ENCODE assay signal across 38 cellular contexts in genomic region chr1:168375901-168376300, GRCh38.
"Had no signal": no experiment of that assay in that cellular context is flagged by ENCODE, and none has a peak within 500 bp of the region (broad histone marks: within the 10 kb centered on the region; RNA-seq: fewer than 3 reads in every experiment).

No MANE protein-coding gene starts in this region.

- H3K4me3 ChIP-seq: ascending aorta, cardiac muscle cell had no signal

- H3K27me3 Mint-ChIP-seq: activated CD4-positive, alpha-beta memory T cell treated with anti-CD3 and anti-CD28 coated beads, Interleukin-2, amount 10 ng/mL, durations not matched to agents 7 days and 5 days; activated CD4-positive, alpha-beta T cell treated with anti-CD3 and anti-CD28 coated beads for 36 hours; activated CD4-positive, alpha-beta T cell treated with anti-CD3 and anti-CD28 coated beads, Interleukin-2, amount 10 ng/mL, durations not matched to agents 7 days and 5 days; activated CD8-positive, alpha-beta memory T cell treated with anti-CD3 and anti-CD28 coated beads, Interleukin-2, amount 10 ng/mL, durations not matched to agents 7 days and 5 days; activated naive CD4-positive, alpha-beta T cell treated with anti-CD3 and anti-CD28 coated beads, Interleukin-2, amount 50 U/mL, for 24 hours; activated naive CD8-positive, alpha-beta T cell; activated naive CD8-positive, alpha-beta T cell treated with anti-CD3 and anti-CD28 coated beads, Interleukin-2, amount 50 U/mL, for 24 hours; activated T-cell treated with anti-CD3 and anti-CD28 coated beads, Interleukin-2, amount 50 U/mL, for 24 hours; central memory CD8-positive, alpha-beta T cell had no signal

- H3K27ac ChIP-seq: ascending aorta, cardiac muscle cell, VCaP had no signal

- H3K27ac Mint-ChIP-seq: activated CD4-positive, alpha-beta memory T cell treated with anti-CD3 and anti-CD28 coated beads, Interleukin-2, amount 10 ng/mL, durations not matched to agents 7 days and 5 days; activated CD4-positive, alpha-beta T cell treated with anti-CD3 and anti-CD28 coated beads for 36 hours; activated CD4-positive, alpha-beta T cell treated with anti-CD3 and anti-CD28 coated beads, Interleukin-2, amount 10 ng/mL, durations not matched to agents 7 days and 5 days; activated CD8-positive, alpha-beta memory T cell treated with anti-CD3 and anti-CD28 coated beads, Interleukin-2, amount 10 ng/mL, durations not matched to agents 7 days and 5 days; activated CD8-positive, alpha-beta T cell treated with anti-CD3 and anti-CD28 coated beads, Interleukin-2, amount 10 ng/mL, durations not matched to agents 7 days and 5 days; activated naive CD4-positive, alpha-beta T cell treated with anti-CD3 and anti-CD28 coated beads, Interleukin-2, amount 10 ng/mL, durations not matched to agents 7 days and 5 days; activated naive CD8-positive, alpha-beta T cell; activated naive CD8-positive, alpha-beta T cell treated with anti-CD3 and anti-CD28 coated beads, Interleukin-2, amount 10 ng/mL, durations not matched to agents 7 days and 5 days; activated naive CD8-positive, alpha-beta T cell treated with anti-CD3 and anti-CD28 coated beads, Interleukin-2, amount 50 U/mL, for 24 hours; activated T-cell treated with anti-CD3 and anti-CD28 coated beads, Interleukin-2, amount 50 U/mL, for 24 hours; activated T-helper 2 cell treated with anti-CD3 and anti-CD28 coated beads, Interferon-gamma antibody, Interleukin-2, Interleukin-4, amounts not matched to agents 10 μg/mL and 5 μg/mL and 100 μg/mL, durations not matched to agents 14 hours and 24 hours and 36 hours; brain; T-helper 2 cell treated with Interferon-gamma antibody and Interleukin-4, amounts not matched to agents 5 μg/mL and 100 μg/mL, for 36 hours; WTC11 had no signal

- H3K9me3 ChIP-seq: ascending aorta had no signal

- H3K4me1 ChIP-seq: ascending aorta had no signal

- H3K4me1 Mint-ChIP-seq: activated CD4-positive, alpha-beta memory T cell treated with anti-CD3 and anti-CD28 coated beads, Interleukin-2, amount 10 ng/mL, durations not matched to agents 7 days and 5 days; activated CD4-positive, alpha-beta T cell treated with anti-CD3 and anti-CD28 coated beads for 36 hours; activated CD4-positive, alpha-beta T cell treated with anti-CD3 and anti-CD28 coated beads, Interleukin-2, amount 10 ng/mL, durations not matched to agents 7 days and 5 days; activated CD8-positive, alpha-beta memory T cell treated with anti-CD3 and anti-CD28 coated beads, Interleukin-2, amount 10 ng/mL, durations not matched to agents 7 days and 5 days; activated naive CD4-positive, alpha-beta T cell treated with anti-CD3 and anti-CD28 coated beads, Interleukin-2, amount 10 ng/mL, durations not matched to agents 7 days and 5 days; activated naive CD4-positive, alpha-beta T cell treated with anti-CD3 and anti-CD28 coated beads, Interleukin-2, amount 50 U/mL, for 24 hours; activated naive CD8-positive, alpha-beta T cell treated with anti-CD3 and anti-CD28 coated beads, Interleukin-2, amount 10 ng/mL, durations not matched to agents 7 days and 5 days; activated naive CD8-positive, alpha-beta T cell treated with anti-CD3 and anti-CD28 coated beads, Interleukin-2, amount 50 U/mL, for 24 hours; brain; WTC11 had no signal

- ATAC-seq: activated CD4-positive, alpha-beta T cell treated with anti-CD3 and anti-CD28 coated beads for 36 hours; activated CD4-positive, CD25-positive, alpha-beta regulatory T cell treated with anti-CD3 and anti-CD28 coated beads, Interleukin-2, amount 50 U/mL, for 24 hours; activated CD8-positive, alpha-beta memory T cell treated with anti-CD3 and anti-CD28 coated beads, Interleukin-2, amount 10 ng/mL, durations not matched to agents 7 days and 5 days; activated CD8-positive, alpha-beta T cell treated with anti-CD3 and anti-CD28 coated beads, Interleukin-2, amount 10 ng/mL, durations not matched to agents 7 days and 5 days; activated naive CD8-positive, alpha-beta T cell treated with anti-CD3 and anti-CD28 coated beads, Interleukin-2, amount 50 U/mL, for 24 hours; WTC11 had no signal

- H3K36me3 ChIP-seq: ascending aorta, cardiac muscle cell had no signal

- H3K36me3 Mint-ChIP-seq: activated naive CD4-positive, alpha-beta T cell treated with anti-CD3 and anti-CD28 coated beads, Interleukin-2, amount 10 ng/mL, durations not matched to agents 7 days and 5 days; activated naive CD8-positive, alpha-beta T cell; activated naive CD8-positive, alpha-beta T cell treated with anti-CD3 and anti-CD28 coated beads, Interleukin-2, amount 10 ng/mL, durations not matched to agents 7 days and 5 days; brain; WTC11 had no signal

- DNase-seq: activated CD4-positive, alpha-beta memory T cell treated with anti-CD3 and anti-CD28 coated beads, Interleukin-2, amount 10 ng/mL, durations not matched to agents 7 days and 5 days; activated CD4-positive, alpha-beta T cell treated with anti-CD3 and anti-CD28 coated beads for 1 hour; activated CD4-positive, alpha-beta T cell treated with anti-CD3 and anti-CD28 coated beads for 36 hours; activated CD4-positive, alpha-beta T cell treated with anti-CD3 and anti-CD28 coated beads for 48 hours; activated CD4-positive, alpha-beta T cell treated with anti-CD3 and anti-CD28 coated beads, Interleukin-2, amount 10 ng/mL, durations not matched to agents 7 days and 5 days; activated CD4-positive, alpha-beta T cell treated with anti-CD3 and anti-CD28 coated beads, Interleukin-2, amount 50 U/mL, for 48 hours; activated CD4-positive, CD25-positive, alpha-beta regulatory T cell; activated CD8-positive, alpha-beta memory T cell treated with anti-CD3 and anti-CD28 coated beads for 24 hours; activated CD8-positive, alpha-beta memory T cell treated with anti-CD3 and anti-CD28 coated beads, Interleukin-2, amount 10 ng/mL, durations not matched to agents 7 days and 5 days; activated CD8-positive, alpha-beta memory T cell treated with anti-CD3 and anti-CD28 coated beads, Interleukin-2, amount 50 U/mL, for 48 hours; activated CD8-positive, alpha-beta T cell treated with anti-CD3 and anti-CD28 coated beads, Interleukin-2, amount 10 ng/mL, durations not matched to agents 7 days and 5 days; activated effector memory CD4-positive, alpha-beta T cell treated with Interleukin-2 at 50 U/mL for 16 hours; activated gamma-delta T cell; activated naive CD4-positive, alpha-beta T cell treated with anti-CD3 and anti-CD28 coated beads, Interleukin-2, amount 10 ng/mL, durations not matched to agents 7 days and 5 days; activated naive CD4-positive, alpha-beta T cell treated with Interleukin-2 at 50 U/mL for 16 hours; activated naive CD8-positive, alpha-beta T cell treated with anti-CD3 and anti-CD28 coated beads, Interleukin-2, amount 10 ng/mL, durations not matched to agents 7 days and 5 days; activated naive CD8-positive, alpha-beta T cell treated with anti-CD3 and anti-CD28 coated beads, Interleukin-2, amount 50 U/mL, for 24 hours; activated T-cell treated with anti-CD3 and anti-CD28 coated beads, Interleukin-2, amount 50 U/mL, for 24 hours; activated T-cell treated with anti-CD3 and anti-CD28 coated beads, Interleukin-2, amount 50 U/mL, for 48 hours; amygdala; anterior cingulate cortex; caudate nucleus; cerebellar nuclear complex; T-helper 2 cell; T-helper 9 cell had no signal

- H3K4me3 Mint-ChIP-seq: activated CD4-positive, alpha-beta memory T cell treated with anti-CD3 and anti-CD28 coated beads, Interleukin-2, amount 10 ng/mL, durations not matched to agents 7 days and 5 days; activated CD4-positive, alpha-beta T cell treated with anti-CD3 and anti-CD28 coated beads for 36 hours; activated CD4-positive, alpha-beta T cell treated with anti-CD3 and anti-CD28 coated beads, Interleukin-2, amount 10 ng/mL, durations not matched to agents 7 days and 5 days; activated CD8-positive, alpha-beta memory T cell treated with anti-CD3 and anti-CD28 coated beads, Interleukin-2, amount 10 ng/mL, durations not matched to agents 7 days and 5 days; activated CD8-positive, alpha-beta T cell treated with anti-CD3 and anti-CD28 coated beads, Interleukin-2, amount 10 ng/mL, durations not matched to agents 7 days and 5 days; activated naive CD4-positive, alpha-beta T cell treated with anti-CD3 and anti-CD28 coated beads, Interleukin-2, amount 10 ng/mL, durations not matched to agents 7 days and 5 days; activated naive CD4-positive, alpha-beta T cell treated with anti-CD3 and anti-CD28 coated beads, Interleukin-2, amount 50 U/mL, for 24 hours; activated naive CD8-positive, alpha-beta T cell; activated naive CD8-positive, alpha-beta T cell treated with anti-CD3 and anti-CD28 coated beads, Interleukin-2, amount 10 ng/mL, durations not matched to agents 7 days and 5 days; activated naive CD8-positive, alpha-beta T cell treated with anti-CD3 and anti-CD28 coated beads, Interleukin-2, amount 50 U/mL, for 24 hours; activated T-cell treated with anti-CD3 and anti-CD28 coated beads, Interleukin-2, amount 50 U/mL, for 24 hours; brain; central memory CD8-positive, alpha-beta T cell; T-helper 2 cell treated with Interferon-gamma antibody and Interleukin-4, amounts not matched to agents 5 μg/mL and 100 μg/mL, for 36 hours; WTC11 had no signal

- FAIRE-seq: bronchial epithelial cell, TTC549 had no signal

- H3K27me3 ChIP-seq: ascending aorta, cardiac muscle cell had no signal
